ENCODE assay signal across 12 cellular contexts in genomic region chr3:49352286-49352685, GRCh38. TPM values are rescaled to one million over a fixed set of nuclear protein-coding genes. Genes with fewer than 3 reads are reported as not detected.
DNase-seq lines count a peak whose midpoint lies in the region; ATAC-seq and TF ChIP-seq lines count a peak whose summit lies in the region.
"Had no signal": no experiment of that assay in that cellular context is flagged by ENCODE, and none has a peak within 500 bp of the region (broad histone marks: within the 10 kb centered on the region; RNA-seq: fewer than 3 reads in every experiment).

No MANE protein-coding gene starts in this region.

- peaks cover 27% of the 10 kb centered on the region for H3K36me3 ChIP-seq in mesodermal cell (ENCODE audit: control insufficient read depth, insufficient read depth, low read length)
- H3K36me3 ChIP-seq in tibial artery, result peaks cover 7 to 16% (median 10%) of the 10 kb centered on the region in 3 donors

- CTCF ChIA-PET in activated CD4-positive, alpha-beta T cell treated with anti-CD3 and anti-CD28 coated beads, Interleukin-2, amount 10 ng/mL, durations not matched to agents 7 days and 5 days (lab: Charles Lee), result interaction anchor here (0.7 to 3.0 kb wide), 4 partner anchors 12 to 45 kb away, joined by 3 to 14 read pairs (median 3); partner anchors contain the start of gene USP4
- CTCF ChIA-PET in activated CD4-positive, alpha-beta T cell treated with anti-CD3 and anti-CD28 coated beads for 36 hours (lab: Charles Lee), result interaction anchor here (0.6 to 1.6 kb wide), 3 partner anchors 12 to 331 kb away, joined by 3 to 4 read pairs (median 4); partner anchors contain the start of gene USP4
- CTCF ChIA-PET in MCF 10A (lab: Yijun Ruan, JAX), result interaction anchor here (0.7 to 3.0 kb wide), 2 partner anchors 9 to 13 kb away, joined by 5 to 12 read pairs; partner anchors contain the start of gene USP4
- CTCF ChIA-PET in activated naive CD4-positive, alpha-beta T cell treated with anti-CD3 and anti-CD28 coated beads for 36 hours (lab: Charles Lee), result interaction anchor here (1.2 to 1.9 kb wide), 2 partner anchors 12 to 97 kb away, joined by 4 to 8 read pairs; partner anchors contain the start of gene USP4

- no peak for DNase-seq in activated CD4-positive, alpha-beta T cell treated with anti-CD3 and anti-CD28 coated beads, Interleukin-2, amount 10 ng/mL, durations not matched to agents 7 days and 5 days
- DNase-seq in activated CD4-positive, alpha-beta T cell treated with anti-CD3 and anti-CD28 coated beads for 36 hours, result no peak
- DNase-seq in MCF 10A (ENCODE audit: unreplicated experiment), result no peak
- DNase-seq in tibial artery, result no peak
- DNase-seq in GM10266 (ENCODE audit: extremely low spot score), result no peak
- DNase-seq in SIG-M5 treated with dmso at 0.1 percent for 504 hours (lab: John Stamatoyannopoulos, UW; ENCODE audit: unreplicated experiment), result no peak
- DNase-seq in activated naive CD4-positive, alpha-beta T cell treated with anti-CD3 and anti-CD28 coated beads for 36 hours, result no peak
- DNase-seq: activated effector memory CD4-positive, alpha-beta T cell treated with anti-CD3 and anti-CD28 coated beads, Interleukin-2, amount 50 U/mL, for 16 hours; heart left ventricle; NCI-H1436; nephron progenitor cell had no signal

- peaks cover 12% of the 10 kb centered on the region for H3K36me3 Mint-ChIP-seq in activated CD4-positive, alpha-beta T cell treated with anti-CD3 and anti-CD28 coated beads, Interleukin-2, amount 10 ng/mL, durations not matched to agents 7 days and 5 days (ENCODE audit: low read depth)
- H3K36me3 Mint-ChIP-seq in activated CD4-positive, alpha-beta T cell treated with anti-CD3 and anti-CD28 coated beads for 36 hours (ENCODE audit: low read depth), result peaks cover 18% of the 10 kb centered on the region
- peaks cover 47% of the 10 kb centered on the region for H3K36me3 Mint-ChIP-seq in MCF 10A (ENCODE audit: insufficient read depth, unreplicated experiment)
- H3K36me3 Mint-ChIP-seq in activated naive CD4-positive, alpha-beta T cell treated with anti-CD3 and anti-CD28 coated beads for 36 hours (ENCODE audit: low read depth), result peaks cover 17% of the 10 kb centered on the region

- H3K4me1 ChIP-seq in mesodermal cell (ENCODE audit: control insufficient read depth, insufficient read depth, low read length, poor library complexity, severe bottlenecking) (peaks cover 13% of the 10 kb centered on the region), tibial artery (peaks cover 0 to 47% (median 23%) of the 10 kb centered on the region in 4 donors)

- no peak overlapping the region for H3K4me3 Mint-ChIP-seq in activated CD4-positive, alpha-beta T cell treated with anti-CD3 and anti-CD28 coated beads, Interleukin-2, amount 10 ng/mL, durations not matched to agents 7 days and 5 days
- no peak overlapping the region for H3K4me3 Mint-ChIP-seq in activated CD4-positive, alpha-beta T cell treated with anti-CD3 and anti-CD28 coated beads for 36 hours
- H3K4me3 Mint-ChIP-seq in MCF 10A (ENCODE audit: unreplicated experiment), result peak overlapping the region; percentile 45
- H3K4me3 Mint-ChIP-seq in activated naive CD4-positive, alpha-beta T cell treated with anti-CD3 and anti-CD28 coated beads for 36 hours, result no peak overlapping the region
- H3K4me3 Mint-ChIP-seq: nephron progenitor cell had no signal

- intact Hi-C loops in activated CD4-positive, alpha-beta T cell treated with anti-CD3 and anti-CD28 coated beads for 36 hours (cut with DNase I, micrococcal nuclease), result no loop called here
- intact Hi-C loops in MCF 10A (cut with micrococcal nuclease), result no loop called here
- intact Hi-C loops in tibial artery (cut with DNase I; ENCODE audit: low total_unique reads), result loop anchor here (10.0 kb wide), 1 partner anchor 53 kb away; no protein-coding TSS in a partner anchor
- intact Hi-C loops in activated naive CD4-positive, alpha-beta T cell treated with anti-CD3 and anti-CD28 coated beads for 36 hours (cut with micrococcal nuclease), result no loop called here

- H3K27ac ChIP-seq in mesodermal cell (ENCODE audit: low read depth, low read length, severe bottlenecking) (peak overlapping the region; percentile 49), tibial artery (peak overlapping the region; percentile 52 to 63)

- peaks cover 14% of the 10 kb centered on the region for H3K4me1 Mint-ChIP-seq in activated CD4-positive, alpha-beta T cell treated with anti-CD3 and anti-CD28 coated beads, Interleukin-2, amount 10 ng/mL, durations not matched to agents 7 days and 5 days
- peaks cover 14% of the 10 kb centered on the region for H3K4me1 Mint-ChIP-seq in activated CD4-positive, alpha-beta T cell treated with anti-CD3 and anti-CD28 coated beads for 36 hours
- peaks cover 35% of the 10 kb centered on the region for H3K4me1 Mint-ChIP-seq in MCF 10A (ENCODE audit: insufficient read depth, unreplicated experiment)
- peaks cover 13% of the 10 kb centered on the region for H3K4me1 Mint-ChIP-seq in activated naive CD4-positive, alpha-beta T cell treated with anti-CD3 and anti-CD28 coated beads for 36 hours (ENCODE audit: low read depth)

- no peaks in the 10 kb centered on the region for H3K27me3 Mint-ChIP-seq in activated CD4-positive, alpha-beta T cell treated with anti-CD3 and anti-CD28 coated beads, Interleukin-2, amount 10 ng/mL, durations not matched to agents 7 days and 5 days
- no peaks in the 10 kb centered on the region for H3K27me3 Mint-ChIP-seq in activated CD4-positive, alpha-beta T cell treated with anti-CD3 and anti-CD28 coated beads for 36 hours
- H3K27me3 Mint-ChIP-seq in MCF 10A (ENCODE audit: insufficient read depth, unreplicated experiment), result no peaks in the 10 kb centered on the region
- H3K27me3 Mint-ChIP-seq in activated naive CD4-positive, alpha-beta T cell treated with anti-CD3 and anti-CD28 coated beads for 36 hours (ENCODE audit: low read depth), result no peaks in the 10 kb centered on the region

- TF ChIP-seq CTCF in MCF 10A (IDR thresholded peaks at IDR 0.05; ENCODE audit: unreplicated experiment) (no peak), tibial artery (IDR thresholded peaks at IDR 0.05) (no peak), GM10266 (IDR thresholded peaks at IDR 0.05; ENCODE audit: control insufficient read depth, insufficient read depth, low read depth, missing control alignments) (no peak)

- 90 to 94% methylated on average over 1 to 2 of the region's 2 CpGs for WGBS in mesodermal cell (ENCODE audit: insufficient coverage in 2 of 2), 2 experiments

- no peak overlapping the region for H3K4me3 ChIP-seq in mesodermal cell (ENCODE audit: extremely low read depth, insufficient read depth, low read length, poor library complexity, severe bottlenecking)
- no peak overlapping the region for H3K4me3 ChIP-seq in tibial artery

- no peaks in the 10 kb centered on the region for H3K9me3 Mint-ChIP-seq in activated CD4-positive, alpha-beta T cell treated with anti-CD3 and anti-CD28 coated beads, Interleukin-2, amount 10 ng/mL, durations not matched to agents 7 days and 5 days
- H3K9me3 Mint-ChIP-seq in activated CD4-positive, alpha-beta T cell treated with anti-CD3 and anti-CD28 coated beads for 36 hours (ENCODE audit: low read depth), result no peaks in the 10 kb centered on the region
- H3K9me3 Mint-ChIP-seq in MCF 10A (ENCODE audit: unreplicated experiment), result no peaks in the 10 kb centered on the region
- H3K9me3 Mint-ChIP-seq in activated naive CD4-positive, alpha-beta T cell treated with anti-CD3 and anti-CD28 coated beads for 36 hours, result no peaks in the 10 kb centered on the region

- H3K27me3 ChIP-seq in tibial artery, result no peaks in the 10 kb centered on the region
- H3K27me3 ChIP-seq: heart left ventricle had no signal

- no TSS peak for BruUV-seq in MCF 10A (replicated peaks; lab: Mats Ljungman, UMichigan)

- no peaks in the 10 kb centered on the region for H3K9me3 ChIP-seq in mesodermal cell (ENCODE audit: control insufficient read depth, low read length)
- H3K9me3 ChIP-seq in tibial artery, result no peaks in the 10 kb centered on the region
- H3K9me3 ChIP-seq: heart left ventricle had no signal

- POLR2A ChIA-PET in activated CD4-positive, alpha-beta T cell treated with anti-CD3 and anti-CD28 coated beads, Interleukin-2, amount 10 ng/mL, durations not matched to agents 7 days and 5 days (lab: Charles Lee), result no interaction called here
- POLR2A ChIA-PET in activated CD4-positive, alpha-beta T cell treated with anti-CD3 and anti-CD28 coated beads for 36 hours (lab: Charles Lee), result interaction anchor here (1.0 kb wide), 1 partner anchor 12 kb away, joined by 8 read pairs; the partner anchor contains the start of gene USP4
- POLR2A ChIA-PET in MCF 10A (lab: Yijun Ruan, JAX), result interaction anchor here (0.8 to 4.1 kb wide), 17 partner anchors 9 to 345 kb away, joined by 3 to 42 read pairs (median 5); partner anchors contain the start of genes DAG1, DALRD3, IMPDH2 and NDUFAF3

- H3K27ac Mint-ChIP-seq in activated CD4-positive, alpha-beta T cell treated with anti-CD3 and anti-CD28 coated beads, Interleukin-2, amount 10 ng/mL, durations not matched to agents 7 days and 5 days, result peak overlapping the region; percentile 20
- H3K27ac Mint-ChIP-seq in activated CD4-positive, alpha-beta T cell treated with anti-CD3 and anti-CD28 coated beads for 36 hours, result no peak overlapping the region
- peak overlapping the region; percentile 82 for H3K27ac Mint-ChIP-seq in MCF 10A (ENCODE audit: low read depth, unreplicated experiment)
- H3K27ac Mint-ChIP-seq in activated naive CD4-positive, alpha-beta T cell treated with anti-CD3 and anti-CD28 coated beads for 36 hours, result no peak overlapping the region

- no peak for ATAC-seq in activated CD4-positive, alpha-beta T cell treated with anti-CD3 and anti-CD28 coated beads for 36 hours

RNA-seq across cellular contexts. Expression of gene GPX1, which starts 5.9 kb away (rescaled TPM):
- total RNA-seq in activated CD4-positive, alpha-beta T cell treated with anti-CD3 and anti-CD28 coated beads, Interleukin-2, amount 10 ng/mL, durations not matched to agents 7 days and 5 days, result 100 to 1,000 TPM in 1 of 2 experiments, 10 to 100 TPM in 1; 89.7 to 110 TPM
- total RNA-seq in activated CD4-positive, alpha-beta T cell treated with anti-CD3 and anti-CD28 coated beads for 36 hours, result 100 to 1,000 TPM; 182 to 306 TPM
- 576 and 589 TPM in 2 replicates for total RNA-seq in MCF 10A (2022)
- 225 TPM for polyA plus RNA-seq in mesodermal cell (2013, experiment 1 of 2)
- polyA plus RNA-seq in mesodermal cell (2013, experiment 2 of 2), result 168 TPM
- 100 to 1,000 TPM; 198 to 202 TPM for total RNA-seq in activated naive CD4-positive, alpha-beta T cell treated with anti-CD3 and anti-CD28 coated beads for 36 hours

RNA-seq across cellular contexts. Expression of gene USP4, which starts 12.4 kb away (rescaled TPM):
- 10 to 100 TPM; 87.1 to 88.4 TPM for total RNA-seq in activated CD4-positive, alpha-beta T cell treated with anti-CD3 and anti-CD28 coated beads, Interleukin-2, amount 10 ng/mL, durations not matched to agents 7 days and 5 days
- 10 to 100 TPM; 69.3 to 71.8 TPM for total RNA-seq in activated CD4-positive, alpha-beta T cell treated with anti-CD3 and anti-CD28 coated beads for 36 hours
- 52.6 and 54.1 TPM in 2 replicates for total RNA-seq in MCF 10A (2022)
- polyA plus RNA-seq in mesodermal cell (2013, experiment 1 of 2), result 33.7 TPM
- 30.5 TPM for polyA plus RNA-seq in mesodermal cell (2013, experiment 2 of 2)
- total RNA-seq in activated naive CD4-positive, alpha-beta T cell treated with anti-CD3 and anti-CD28 coated beads for 36 hours, result 10 to 100 TPM; 68.0 to 69.7 TPM

RNA-seq across cellular contexts. Expression of gene RHOA, which starts 59.5 kb away (rescaled TPM):
- 100 to 1,000 TPM; 467 to 520 TPM for total RNA-seq in activated CD4-positive, alpha-beta T cell treated with anti-CD3 and anti-CD28 coated beads, Interleukin-2, amount 10 ng/mL, durations not matched to agents 7 days and 5 days
- total RNA-seq in activated CD4-positive, alpha-beta T cell treated with anti-CD3 and anti-CD28 coated beads for 36 hours, result 100 to 1,000 TPM; 438 to 449 TPM
- total RNA-seq in MCF 10A (2022), result 273 and 298 TPM in 2 replicates
- 591 TPM for polyA plus RNA-seq in mesodermal cell (2013, experiment 1 of 2)
- polyA plus RNA-seq in mesodermal cell (2013, experiment 2 of 2), result 531 TPM
- total RNA-seq in activated naive CD4-positive, alpha-beta T cell treated with anti-CD3 and anti-CD28 coated beads for 36 hours, result 100 to 1,000 TPM; 463 to 491 TPM

RNA-seq across cellular contexts. Expression of gene TCTA, which starts 59.9 kb away (rescaled TPM):
- total RNA-seq in activated CD4-positive, alpha-beta T cell treated with anti-CD3 and anti-CD28 coated beads, Interleukin-2, amount 10 ng/mL, durations not matched to agents 7 days and 5 days, result 10 to 100 TPM; 23.3 to 24.8 TPM
- 1 to 10 TPM; 9.4 TPM for total RNA-seq in activated CD4-positive, alpha-beta T cell treated with anti-CD3 and anti-CD28 coated beads for 36 hours
- total RNA-seq in MCF 10A (2022), result 14.0 and 17.2 TPM in 2 replicates
- polyA plus RNA-seq in mesodermal cell (2013, experiment 1 of 2), result 8.6 TPM
- 9.0 TPM for polyA plus RNA-seq in mesodermal cell (2013, experiment 2 of 2)
- 1 to 10 TPM; 9.4 to 9.5 TPM for total RNA-seq in activated naive CD4-positive, alpha-beta T cell treated with anti-CD3 and anti-CD28 coated beads for 36 hours

Comparison
In these comparisons a context has a peak if more than half of its experiments do, and no peak if none do; other contexts are left out.
1. H3K27ac Mint-ChIP-seq: peak in activated CD4-positive, alpha-beta T cell treated with anti-CD3 and anti-CD28 coated beads, Interleukin-2, amount 10 ng/mL, durations not matched to agents 7 days and 5 days (single experiment) and MCF 10A (single experiment); none in activated CD4-positive, alpha-beta T cell treated with anti-CD3 and anti-CD28 coated beads for 36 hours (single experiment) and activated naive CD4-positive, alpha-beta T cell treated with anti-CD3 and anti-CD28 coated beads for 36 hours (single experiment).